ENCODE assay signal across 17 cellular contexts in genomic region chr18:74773171-74773624, GRCh38.
DNase-seq lines count a peak whose midpoint lies in the region; ATAC-seq and TF ChIP-seq lines count a peak whose summit lies in the region.
"Had no signal": no experiment of that assay in that cellular context is flagged by ENCODE, and none has a peak within 500 bp of the region (broad histone marks: within the 10 kb centered on the region; RNA-seq: fewer than 3 reads in every experiment).

No MANE protein-coding gene starts in this region.

- ATAC-seq in GM18858 (IDR thresholded peaks at IDR 0.05; ENCODE audit: unreplicated experiment) (peak; percentile 73), GM21390 (IDR thresholded peaks at IDR 0.05; ENCODE audit: unreplicated experiment) (peak; percentile 83), HG03060 (IDR thresholded peaks at IDR 0.05; ENCODE audit: low read depth, unreplicated experiment) (peak; percentile 65)
- ATAC-seq: right cardiac atrium had no signal

- DNase-seq in cerebellar nuclear complex (lab: John Stamatoyannopoulos, UW) (no peak), NCI-H1417 (lab: John Stamatoyannopoulos, UW) (no peak), germinal center (ENCODE audit: low spot score) (no peak), GF-D8 (lab: John Stamatoyannopoulos, UW) (no peak)
- DNase-seq: activated CD4-positive, alpha-beta T cell treated with anti-CD3 and anti-CD28 coated beads for 4 hours; activated effector memory CD4-positive, alpha-beta T cell treated with anti-CD3 and anti-CD28 coated beads, Interleukin-2, amount 50 U/mL, for 16 hours; central memory CD4-positive, alpha-beta T cell; NCI-H1092; NCI-H748 treated with DMSO at 0.1 percent for 48 hours; right cardiac atrium; SK-N-SH; testis had no signal

- H3K27ac ChIP-seq in OCI-LY3 (ENCODE audit: low read length), result no peak overlapping the region
- H3K27ac ChIP-seq: BLaER1 treated with 17β-estradiol and CSF1 and Interleukin-3, amounts not matched to agents 10 nM and 100 nM; testis had no signal

- H3K9me3 ChIP-seq in OCI-LY3 (ENCODE audit: insufficient read depth, low read length), result no peaks in the 10 kb centered on the region
- H3K9me3 ChIP-seq: BLaER1 treated with 17β-estradiol and CSF1 and Interleukin-3, amounts not matched to agents 10 nM and 100 nM; SK-N-SH; testis had no signal

- H3K4me3 ChIP-seq in OCI-LY3 (ENCODE audit: low read length), result no peak overlapping the region
- H3K4me3 ChIP-seq: BLaER1 treated with 17β-estradiol and CSF1 and Interleukin-3, amounts not matched to agents 10 nM and 100 nM; testis had no signal

- peak overlapping the region; percentile 6; the same call in 1 of the 2 replicates for H3K4me2 ChIP-seq in OCI-LY3 (ENCODE audit: low read length)
- H3K4me2 ChIP-seq: BLaER1 treated with 17β-estradiol and CSF1 and Interleukin-3, amounts not matched to agents 10 nM and 100 nM; SK-N-SH had no signal

- no peak overlapping the region for H2AFZ ChIP-seq in OCI-LY3 (ENCODE audit: low read depth, low read length)

- H3K4me1 ChIP-seq in OCI-LY3 (ENCODE audit: low read length), result peaks cover 13% of the 10 kb centered on the region
- H3K4me1 ChIP-seq: BLaER1 treated with 17β-estradiol and CSF1 and Interleukin-3, amounts not matched to agents 10 nM and 100 nM; testis had no signal

- H3K36me3 ChIP-seq in OCI-LY3 (replicated peaks; ENCODE audit: low read depth, low read length), result no peaks in the 10 kb centered on the region

- H3K79me2 ChIP-seq in OCI-LY3 (ENCODE audit: low read length), result no peaks in the 10 kb centered on the region

- TF ChIP-seq CTCF in OCI-LY3 (IDR thresholded peaks at IDR 0.05; ENCODE audit: low read depth, low read length), result no peak

- H3K9ac ChIP-seq in OCI-LY3 (ENCODE audit: low read length), result no peak overlapping the region
- H3K9ac ChIP-seq: BLaER1 treated with 17β-estradiol and CSF1 and Interleukin-3, amounts not matched to agents 10 nM and 100 nM; SK-N-SH had no signal

- H4K20me1 ChIP-seq in OCI-LY3 (ENCODE audit: insufficient read depth, low read length), result peaks cover 23% of the 10 kb centered on the region; the same call in 1 of the 2 replicates

- H3K27me3 ChIP-seq in OCI-LY3 (ENCODE audit: low read depth, low read length), result 0 out of 2 replicates have a peak, but pooled peaks cover 4% of the 10 kb centered on the region
- H3K27me3 ChIP-seq: BLaER1 treated with 17β-estradiol and CSF1 and Interleukin-3, amounts not matched to agents 10 nM and 100 nM; testis had no signal
